Comparison of ENCODE assay signal across 29 cellular contexts in genomic region chr6:50889912-50890311, GRCh38.
"Had no signal": no experiment of that assay in that cellular context is flagged by ENCODE, and none has a peak within 500 bp of the region (broad histone marks: within the 10 kb centered on the region; RNA-seq: fewer than 3 reads in every experiment).

No MANE protein-coding gene starts in this region.

- H3K27me3 ChIP-seq: ovary, stomach, testis, thyroid gland, transverse colon, upper lobe of left lung had no signal

- H3K4me3 Mint-ChIP-seq: immature natural killer cell; mesothelial cell of epicardium; naive B cell; natural killer cell; nephron progenitor cell; stimulated activated naive B cell treated with anti-CD40 and anti-IgM and Interleukin-4, amounts not matched to agents 10 μg/mL and 1 μg/mL and 100 μg/mL, for 72 hours had no signal

- H3K27me3 Mint-ChIP-seq: naive B cell; stimulated activated naive B cell treated with anti-CD40 and anti-IgM and Interleukin-4, amounts not matched to agents 10 μg/mL and 1 μg/mL and 100 μg/mL, for 72 hours had no signal

- ATAC-seq: left colon; natural killer cell; right cardiac atrium; sciatic nerve; stimulated activated naive B cell treated with anti-CD40 and anti-IgM and Interleukin-4, amounts not matched to agents 10 μg/mL and 1 μg/mL and 100 μg/mL, for 72 hours; stimulated activated naive CD8-positive, alpha-beta T cell treated with anti-CD3 and anti-CD28 coated beads, Interleukin-15, Interleukin-2, amounts not matched to agents 100 U/mL and 50 U/mL, for 24 hours had no signal

- H3K4me1 ChIP-seq: left ventricle myocardium inferior, stomach, testis, thyroid gland, transverse colon, upper lobe of left lung had no signal

- H3K36me3 Mint-ChIP-seq: immature natural killer cell; mesothelial cell of epicardium; naive B cell; natural killer cell; stimulated activated naive B cell treated with anti-CD40 and anti-IgM and Interleukin-4, amounts not matched to agents 10 μg/mL and 1 μg/mL and 100 μg/mL, for 72 hours had no signal

- H3K27ac ChIP-seq: left ventricle myocardium inferior, ovary, skin epidermis, stomach, testis, thyroid gland, transverse colon, upper lobe of left lung had no signal

- H3K27ac Mint-ChIP-seq: immature natural killer cell; mesothelial cell of epicardium; naive B cell; natural killer cell; nephron progenitor cell; progenitor cell of endocrine pancreas; stimulated activated naive B cell treated with anti-CD40 and anti-IgM and Interleukin-4, amounts not matched to agents 10 μg/mL and 1 μg/mL and 100 μg/mL, for 72 hours had no signal

- FAIRE-seq: islet of Langerhans, kidney, urothelium cell line had no signal

- H3K4me3 ChIP-seq: left ventricle myocardium inferior, lung, ovary, skin epidermis, stomach, testis, thyroid gland, transverse colon, upper lobe of left lung had no signal

- DNase-seq: hypothalamus; immature natural killer cell; kidney; left colon; left ventricle myocardium inferior; mesendoderm; naive B cell; natural killer cell; nephron progenitor cell; ovary; right cardiac atrium; stimulated activated CD4-positive, alpha-beta T cell treated with anti-CD3 and anti-CD28 coated beads, Interleukin-12 subunit alpha, Interleukin-12 subunit beta, amount 100 ng/mL, for 4 hours; stimulated activated CD4-positive, alpha-beta T cell treated with anti-CD3 and anti-CD28 coated beads, Interleukin-15, amount 100 ng/mL, for 24 hours; stimulated activated CD4-positive, alpha-beta T cell treated with anti-CD3 and anti-CD28 coated beads, Interleukin-2, amount 100 ng/mL, for 24 hours; stimulated activated CD4-positive, alpha-beta T cell treated with anti-CD3 and anti-CD28 coated beads, Interleukin-4, amount 100 ng/mL, for 1 hour; stimulated activated naive B cell treated with anti-CD40 and anti-IgM and Interleukin-4, amounts not matched to agents 10 μg/mL and 1 μg/mL and 100 μg/mL, for 72 hours; stimulated activated naive CD8-positive, alpha-beta T cell treated with anti-CD3 and anti-CD28 coated beads, Interleukin-15, Interleukin-2, amounts not matched to agents 100 U/mL and 50 U/mL, for 24 hours; stomach; testis; thyroid gland; transverse colon; upper lobe of left lung had no signal

- H3K36me3 ChIP-seq: left ventricle myocardium inferior, ovary, stomach, thyroid gland, transverse colon, upper lobe of left lung had no signal

- H3K9me3 ChIP-seq: ovary, stomach, testis, thyroid gland, transverse colon, upper lobe of left lung had no signal

- H3K4me1 Mint-ChIP-seq: immature natural killer cell; naive B cell; natural killer cell; nephron progenitor cell; stimulated activated naive B cell treated with anti-CD40 and anti-IgM and Interleukin-4, amounts not matched to agents 10 μg/mL and 1 μg/mL and 100 μg/mL, for 72 hours had no signal
